ENCODE assay signal across 9 cellular contexts in genomic region chr6:144284474-144284752, GRCh38. TPM values are rescaled to one million over a fixed set of nuclear protein-coding genes. Genes with fewer than 3 reads are reported as not detected.
DNase-seq lines count a peak whose midpoint lies in the region; ATAC-seq and TF ChIP-seq lines count a peak whose summit lies in the region.
"Had no signal": no experiment of that assay in that cellular context is flagged by ENCODE, and none has a peak within 500 bp of the region (broad histone marks: within the 10 kb centered on the region; RNA-seq: fewer than 3 reads in every experiment).

No MANE protein-coding gene starts in this region.

- H3K27ac Mint-ChIP-seq in activated naive CD4-positive, alpha-beta T cell treated with anti-CD3 and anti-CD28 coated beads for 36 hours = no peak overlapping the region
- peak overlapping the region; percentile 70 for H3K27ac Mint-ChIP-seq in type B pancreatic cell

- CTCF ChIA-PET in activated naive CD4-positive, alpha-beta T cell treated with anti-CD3 and anti-CD28 coated beads for 36 hours (lab: Charles Lee) = interaction anchor here (0.7 kb wide), 1 partner anchor 59 kb away, joined by 3 read pairs; no protein-coding TSS in a partner anchor

- intact Hi-C loops in activated naive CD4-positive, alpha-beta T cell treated with anti-CD3 and anti-CD28 coated beads for 36 hours (cut with micrococcal nuclease) = loop anchor here (1.0 to 2.0 kb wide), 2 partner anchors 180 to 220 kb away; no protein-coding TSS in a partner anchor
- intact Hi-C loops in lower leg skin (cut with DNase I; ENCODE audit: low total_unique reads) = no loop called here

- H3K4me1 Mint-ChIP-seq in activated naive CD4-positive, alpha-beta T cell treated with anti-CD3 and anti-CD28 coated beads for 36 hours (ENCODE audit: low read depth) = peaks cover 12% of the 10 kb centered on the region
- peaks cover 8% of the 10 kb centered on the region for H3K4me1 Mint-ChIP-seq in type B pancreatic cell (ENCODE audit: unreplicated experiment)

- H3K27me3 Mint-ChIP-seq in activated naive CD4-positive, alpha-beta T cell treated with anti-CD3 and anti-CD28 coated beads for 36 hours (ENCODE audit: low read depth) = peaks cover 21% of the 10 kb centered on the region
- H3K27me3 Mint-ChIP-seq in type B pancreatic cell = no peaks in the 10 kb centered on the region

- peak overlapping the region; percentile 86 for H3K4me3 Mint-ChIP-seq in activated naive CD4-positive, alpha-beta T cell treated with anti-CD3 and anti-CD28 coated beads for 36 hours
- H3K4me3 Mint-ChIP-seq in type B pancreatic cell = peak overlapping the region; percentile 98

- in situ Hi-C loops in astrocyte of the spinal cord (cut with HindIII; ENCODE audit: low sequenced_read_pairs) = no loop called here

- WGBS in lower leg skin, 2 donors = 2 to 3% methylated on average over 6 of the region's 6 CpGs

- no peaks in the 10 kb centered on the region for H3K9me3 Mint-ChIP-seq in activated naive CD4-positive, alpha-beta T cell treated with anti-CD3 and anti-CD28 coated beads for 36 hours
- no peaks in the 10 kb centered on the region for H3K9me3 Mint-ChIP-seq in type B pancreatic cell

- TF ChIP-seq POLR2A in lower leg skin (IDR thresholded peaks at IDR 0.05) = no peak

- DNase-seq in activated naive CD4-positive, alpha-beta T cell treated with anti-CD3 and anti-CD28 coated beads for 36 hours = no peak
- DNase-seq in activated naive CD4-positive, alpha-beta T cell (lab: John Stamatoyannopoulos, UW) = no peak
- DNase-seq in astrocyte of the spinal cord (ENCODE audit: low read depth, low spot score) (peak; percentile 59), lower leg skin (ENCODE audit: low spot score in 2 of 2) (no peak), type B pancreatic cell (ENCODE audit: extremely low spot score, unreplicated experiment) (no peak), ureter (ENCODE audit: low spot score) (no peak)
- DNase-seq in activated effector memory CD4-positive, alpha-beta T cell treated with anti-CD3 and anti-CD28 coated beads, Interleukin-2, amount 50 U/mL, for 16 hours = no peak
- DNase-seq: NCI-H1694 treated with DMSO at 0.1 percent for 48 hours had no signal

- no peak for TF ChIP-seq CTCF in astrocyte of the spinal cord (IDR thresholded peaks at IDR 0.05; ENCODE audit: low read depth, low read length)
- no peak for TF ChIP-seq CTCF in lower leg skin (IDR thresholded peaks at IDR 0.05)
- no peak for TF ChIP-seq CTCF in type B pancreatic cell (conservative IDR thresholded peaks at IDR 0.05)

- H3K4me3 ChIP-seq in astrocyte of the spinal cord (ENCODE audit: low read depth, low read length) (peak overlapping the region; percentile 78), lower leg skin (ENCODE audit: low read depth, poor library complexity, severe bottlenecking) (peak overlapping the region; percentile 69)

- no peaks in the 10 kb centered on the region for H3K36me3 Mint-ChIP-seq in activated naive CD4-positive, alpha-beta T cell treated with anti-CD3 and anti-CD28 coated beads for 36 hours (ENCODE audit: low read depth)
- peaks cover 7% of the 10 kb centered on the region for H3K36me3 Mint-ChIP-seq in type B pancreatic cell

- ATAC-seq in GM19351 (IDR thresholded peaks at IDR 0.05; ENCODE audit: unreplicated experiment) = no peak

RNA-seq across cellular contexts. Expression of gene UTRN, which starts 0.7 kb away (rescaled TPM):
- total RNA-seq in activated naive CD4-positive, alpha-beta T cell treated with anti-CD3 and anti-CD28 coated beads for 36 hours = 10 to 100 TPM; 35.3 to 39.9 TPM
- total RNA-seq in lower leg skin = 100 to 1,000 TPM in 3 of 4 donors, 10 to 100 TPM in 1; 88.7 to 149 (median 132) TPM
- 75.1 and 77.7 TPM in 2 replicates for total RNA-seq in type B pancreatic cell (ENCODE audit: low replicate concordance)
- total RNA-seq in ureter = 153 TPM
